25 cellular contexts compared by ENCODE assay signal in genomic region chr5:156148307-156148706, GRCh38.
"Had no signal": no experiment of that assay in that cellular context is flagged by ENCODE, and none has a peak within 500 bp of the region (broad histone marks: within the 10 kb centered on the region; RNA-seq: fewer than 3 reads in every experiment).

No MANE protein-coding gene starts in this region.

- H3K27me3 Mint-ChIP-seq: activated CD4-positive, alpha-beta T cell treated with anti-CD3 and anti-CD28 coated beads, Interleukin-2, amount 10 ng/mL, durations not matched to agents 7 days and 5 days; activated CD8-positive, alpha-beta memory T cell treated with anti-CD3 and anti-CD28 coated beads, Interleukin-2, amount 10 ng/mL, durations not matched to agents 7 days and 5 days; activated CD8-positive, alpha-beta T cell treated with anti-CD3 and anti-CD28 coated beads for 36 hours; central memory CD8-positive, alpha-beta T cell; effector memory CD8-positive, alpha-beta T cell had no signal

- H3K9me3 Mint-ChIP-seq: activated CD4-positive, alpha-beta T cell treated with anti-CD3 and anti-CD28 coated beads, Interleukin-2, amount 10 ng/mL, durations not matched to agents 7 days and 5 days; activated T-helper 1 cell treated with anti-CD3 and anti-CD28 coated beads, Interleukin-12 subunit alpha, Interleukin-12 subunit beta, Interleukin-2, Interleukin-4 antibody, amounts not matched to agents 30 ng/mL and 10 ng/mL and 1 ng/mL, durations not matched to agents 14 hours and 24 hours and 36 hours; central memory CD8-positive, alpha-beta T cell had no signal

- H3K4me3 Mint-ChIP-seq: activated CD4-positive, alpha-beta T cell treated with anti-CD3 and anti-CD28 coated beads, Interleukin-2, amount 10 ng/mL, durations not matched to agents 7 days and 5 days; activated CD8-positive, alpha-beta memory T cell treated with anti-CD3 and anti-CD28 coated beads, Interleukin-2, amount 10 ng/mL, durations not matched to agents 7 days and 5 days; activated CD8-positive, alpha-beta T cell treated with anti-CD3 and anti-CD28 coated beads for 36 hours; activated naive CD4-positive, alpha-beta T cell treated with anti-CD3 and anti-CD28 coated beads, Interleukin-2, amount 50 U/mL, for 24 hours; activated T-helper 1 cell treated with anti-CD3 and anti-CD28 coated beads, Interleukin-12 subunit alpha, Interleukin-12 subunit beta, Interleukin-2, Interleukin-4 antibody, amounts not matched to agents 30 ng/mL and 10 ng/mL and 1 ng/mL, durations not matched to agents 14 hours and 24 hours and 36 hours; central memory CD8-positive, alpha-beta T cell; effector memory CD8-positive, alpha-beta T cell had no signal

- H3K4me1 ChIP-seq: adrenal gland, ascending aorta, breast epithelium, gastrocnemius medialis, right lobe of liver, testis, upper lobe of right lung had no signal

- H3K4me3 ChIP-seq: adrenal gland, ascending aorta, breast epithelium, dorsolateral prefrontal cortex, gastrocnemius medialis, right lobe of liver, testis, upper lobe of right lung had no signal

- H3K4me1 Mint-ChIP-seq: activated CD4-positive, alpha-beta T cell treated with anti-CD3 and anti-CD28 coated beads, Interleukin-2, amount 10 ng/mL, durations not matched to agents 7 days and 5 days; activated CD8-positive, alpha-beta memory T cell treated with anti-CD3 and anti-CD28 coated beads, Interleukin-2, amount 10 ng/mL, durations not matched to agents 7 days and 5 days; activated naive CD4-positive, alpha-beta T cell treated with anti-CD3 and anti-CD28 coated beads, Interleukin-2, amount 50 U/mL, for 24 hours; central memory CD8-positive, alpha-beta T cell had no signal

- H3K27ac ChIP-seq: adrenal gland, ascending aorta, breast epithelium, dorsolateral prefrontal cortex, gastrocnemius medialis, right lobe of liver, testis, upper lobe of right lung had no signal

- FAIRE-seq: colon, endothelial cell of umbilical vein had no signal

- DNase-seq: activated CD4-positive, alpha-beta T cell treated with anti-CD3 and anti-CD28 coated beads, Interleukin-2, amount 10 ng/mL, durations not matched to agents 7 days and 5 days; activated CD8-positive, alpha-beta memory T cell treated with anti-CD3 and anti-CD28 coated beads, Interleukin-2, amount 10 ng/mL, durations not matched to agents 7 days and 5 days; activated CD8-positive, alpha-beta T cell treated with anti-CD3 and anti-CD28 coated beads for 36 hours; activated gamma-delta T cell; activated T-cell treated with anti-CD3 and anti-CD28 coated beads for 4 hours; adrenal gland; dorsolateral prefrontal cortex; effector memory CD8-positive, alpha-beta T cell; gastrocnemius medialis; hippocampal formation; nucleus accumbens; right lobe of liver; stimulated activated CD4-positive, alpha-beta T cell treated with anti-CD3 and anti-CD28 coated beads, Interleukin-2, amount 100 ng/mL, for 48 hours; stimulated activated naive CD4-positive, alpha-beta T cell; T1000; testis; upper lobe of right lung had no signal

- H3K27me3 ChIP-seq: adrenal gland, ascending aorta, breast epithelium, dorsolateral prefrontal cortex, gastrocnemius medialis, right lobe of liver, testis, upper lobe of right lung had no signal

- H3K36me3 ChIP-seq: adrenal gland, ascending aorta, breast epithelium, gastrocnemius medialis, right lobe of liver, upper lobe of right lung had no signal

- H3K27ac Mint-ChIP-seq: activated CD4-positive, alpha-beta T cell treated with anti-CD3 and anti-CD28 coated beads, Interleukin-2, amount 10 ng/mL, durations not matched to agents 7 days and 5 days; activated CD8-positive, alpha-beta memory T cell treated with anti-CD3 and anti-CD28 coated beads, Interleukin-2, amount 10 ng/mL, durations not matched to agents 7 days and 5 days; activated CD8-positive, alpha-beta T cell treated with anti-CD3 and anti-CD28 coated beads for 36 hours; activated naive CD4-positive, alpha-beta T cell treated with anti-CD3 and anti-CD28 coated beads, Interleukin-2, amount 50 U/mL, for 24 hours; activated T-helper 1 cell treated with anti-CD3 and anti-CD28 coated beads, Interleukin-12 subunit alpha, Interleukin-12 subunit beta, Interleukin-2, Interleukin-4 antibody, amounts not matched to agents 30 ng/mL and 10 ng/mL and 1 ng/mL, durations not matched to agents 14 hours and 24 hours and 36 hours; effector memory CD8-positive, alpha-beta T cell had no signal

- H3K9me3 ChIP-seq: adrenal gland, ascending aorta, gastrocnemius medialis, right lobe of liver, testis, upper lobe of right lung had no signal

- H3K36me3 Mint-ChIP-seq: activated CD8-positive, alpha-beta memory T cell treated with anti-CD3 and anti-CD28 coated beads, Interleukin-2, amount 10 ng/mL, durations not matched to agents 7 days and 5 days; activated naive CD4-positive, alpha-beta T cell treated with anti-CD3 and anti-CD28 coated beads, Interleukin-2, amount 50 U/mL, for 24 hours had no signal

- ATAC-seq: activated CD8-positive, alpha-beta memory T cell treated with anti-CD3 and anti-CD28 coated beads, Interleukin-2, amount 10 ng/mL, durations not matched to agents 7 days and 5 days; activated CD8-positive, alpha-beta T cell treated with anti-CD3 and anti-CD28 coated beads for 36 hours; effector memory CD8-positive, alpha-beta T cell; esophagus mucosa; gastrocnemius medialis; right lobe of liver; upper lobe of right lung had no signal
